8 cellular contexts compared by ENCODE assay signal in the genomic region with DNA sequence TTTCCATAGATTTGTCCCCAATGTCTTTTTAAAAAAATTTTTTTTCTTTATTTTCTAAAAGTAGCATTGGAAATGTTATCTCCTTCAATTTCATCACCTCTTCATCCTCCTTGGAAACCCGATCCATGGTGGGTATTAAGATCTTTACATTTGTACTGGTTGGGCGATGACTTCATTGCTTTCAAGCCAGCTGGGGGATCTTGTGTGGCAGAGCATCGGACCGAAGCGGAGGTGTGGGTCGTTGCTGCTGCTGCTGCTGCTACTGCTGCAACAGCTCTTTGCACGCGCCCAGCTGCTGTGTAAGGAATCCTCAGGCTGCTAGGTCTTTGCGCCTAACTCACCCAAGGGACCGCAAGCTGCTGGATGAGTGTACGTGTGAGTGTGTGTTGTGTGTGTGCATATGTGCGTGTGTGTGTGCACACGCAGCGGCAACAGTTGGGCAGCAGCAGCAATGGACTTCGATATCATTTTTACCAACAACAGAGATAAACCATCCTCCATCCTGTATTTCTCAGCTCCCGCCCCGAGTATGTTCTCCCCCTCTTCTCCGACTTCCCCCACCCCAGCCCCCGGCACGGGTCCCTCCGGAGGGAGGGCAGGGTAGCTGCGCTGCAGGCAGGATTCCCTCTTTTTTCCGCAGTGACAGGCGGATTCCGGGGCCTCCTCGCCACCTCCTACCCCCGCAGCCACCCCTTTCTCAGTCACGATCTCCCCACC. TPM values are rescaled to one million over a fixed set of nuclear protein-coding genes. Genes with fewer than 3 reads are reported as not detected.
DNase-seq lines count a peak whose midpoint lies in the region; ATAC-seq, FAIRE-seq and TF ChIP-seq lines count a peak whose summit lies in the region.

No MANE protein-coding gene starts in this region.

- H3K9me3 ChIP-seq in neuron (ENCODE audit: low read length): no peaks in the 10 kb centered on the region

- FAIRE-seq in D721Med (lab: Jason Lieb, UNC): no peak

- peak overlapping the region; percentile 31 for H2AFZ ChIP-seq in neuron (ENCODE audit: low read depth, low read length)

- H3K27me3 ChIP-seq in foreskin keratinocyte (no peaks in the 10 kb centered on the region), neuron (ENCODE audit: insufficient read depth, low read length) (peaks cover 2% of the 10 kb centered on the region)

- ATAC-seq in foreskin keratinocyte: peak; percentile 18

- H3K36me3 ChIP-seq in neuron (ENCODE audit: insufficient read depth, low read length): no peaks in the 10 kb centered on the region

- TF ChIP-seq CTCF in foreskin keratinocyte (conservative IDR thresholded peaks at IDR 0.05) (no peak), D721Med (IDR thresholded peaks at IDR 0.05; ENCODE audit: insufficient read depth, missing control alignments) (no peak)

- DNase-seq in Daoy (ENCODE audit: low read depth) (peak; percentile 49), HEK293T (ENCODE audit: extremely low spot score) (peak; percentile 34), NCI-H69 (lab: John Stamatoyannopoulos, UW) (peak; percentile 69), foreskin keratinocyte (no peak), D721Med (ENCODE audit: insufficient read length, low spot score) (no peak), cerebellar nuclear complex (lab: John Stamatoyannopoulos, UW) (no peak)
- DNase-seq in activated T-helper 9 cell treated with anti-CD3 and anti-CD28 coated beads, Interleukin-2, amount 50 U/mL, for 16 hours (ENCODE audit: low read depth): peak; percentile 1

- peak overlapping the region; percentile 54 for H3K4me3 ChIP-seq in neuron (ENCODE audit: low read length)

- POLR2A ChIA-PET in HEK293T (lab: Yijun Ruan, JAX): no interaction called here

- CTCF ChIA-PET in HEK293T (lab: Yijun Ruan, JAX): interaction anchor here (0.9 kb wide), 1 partner anchor 462 kb away, joined by 3 read pairs; no protein-coding TSS in a partner anchor

- H3K4me1 ChIP-seq in foreskin keratinocyte: no peaks in the 10 kb centered on the region
- H3K4me1 ChIP-seq in neuron (ENCODE audit: insufficient read depth, low read length): peaks cover 18% of the 10 kb centered on the region

- no peak overlapping the region for H3K27ac ChIP-seq in foreskin keratinocyte

TF ChIP-seq in HEK293T, 16 proteins besides CTCF, POLR2A, EP300 and RAD21:
- no peak for TF ChIP-seq FOXK2 (IDR thresholded peaks at IDR 0.05)
- peak; percentile 36; the same call in 1 of the 2 replicates for TF ChIP-seq L3MBTL2 (conservative IDR thresholded peaks at IDR 0.05)

RNA-seq across cellular contexts. Expression of gene CDKL5, which starts 0.8 kb away (rescaled TPM):
- 0.98 and 2.1 TPM in 2 replicates for total RNA-seq in Daoy (2014; rRNA removed; shearing (Covaris generic))
- total RNA-seq in foreskin keratinocyte: 2.7 and 3.2 TPM in 2 replicates
- 0.26 and 0.27 TPM in 2 replicates for polyA plus RNA-seq in foreskin keratinocyte

Comparison
In these comparisons a context has a peak if more than half of its experiments do, and no peak if none do; other contexts are left out.
1. DNase-seq: peak in Daoy (single experiment), HEK293T (single experiment), NCI-H69 (single experiment) and activated T-helper 9 cell treated with anti-CD3 and anti-CD28 coated beads, Interleukin-2, amount 50 U/mL, for 16 hours (single experiment); none in foreskin keratinocyte (0 of 2), D721Med (single experiment) and cerebellar nuclear complex (0 of 2).